ENCODE assay signal across 8 cellular contexts in genomic region chr2:130824492-130825061, GRCh38. TPM values are rescaled to one million over a fixed set of nuclear protein-coding genes. Genes with fewer than 3 reads are reported as not detected.
DNase-seq lines count a peak whose midpoint lies in the region; ATAC-seq, FAIRE-seq and TF ChIP-seq lines count a peak whose summit lies in the region.

No MANE protein-coding gene starts in this region.

- H2AFZ ChIP-seq in astrocyte (ENCODE audit: low read depth, low read length): no peak overlapping the region
- no peak overlapping the region for H2AFZ ChIP-seq in H9 (ENCODE audit: low read length)

- no peak overlapping the region for H3K14ac ChIP-seq in H9 (ENCODE audit: insufficient read depth, low read length)

- peak; percentile 40 to 88 (median 64) for DNase-seq in CD8-positive, alpha-beta memory T cell
- DNase-seq in HPDE6-E6E7 (ENCODE audit: extremely low spot score) (peak; percentile 94), T-helper 1 cell (peak; percentile 25 to 94 (median 58)), astrocyte (ENCODE audit: low read depth) (peak; percentile 100), mesothelial cell of epicardium (ENCODE audit: low spot score in 2 of 2, unreplicated experiment in 2 of 2) (no peak), H9 (no peak)
- DNase-seq in stimulated activated naive CD8-positive, alpha-beta T cell treated with anti-CD3 and anti-CD28 coated beads, Interleukin-15, amount 100 ng/mL, for 72 hours: peak; percentile 71 to 86

- H3K27me3 Mint-ChIP-seq in CD8-positive, alpha-beta memory T cell: peaks cover 0 to 5% of the 10 kb centered on the region in 2 donors
- H3K27me3 Mint-ChIP-seq in astrocyte (ENCODE audit: low read depth, unreplicated experiment) (peaks cover 3% of the 10 kb centered on the region), mesothelial cell of epicardium (ENCODE audit: low read depth) (no peaks in the 10 kb centered on the region), H9 (ENCODE audit: low read depth) (peaks cover 6% of the 10 kb centered on the region)
- H3K27me3 Mint-ChIP-seq in stimulated activated naive CD8-positive, alpha-beta T cell treated with anti-CD3 and anti-CD28 coated beads, Interleukin-15, amount 100 ng/mL, for 72 hours: peaks cover 25% of the 10 kb centered on the region

- H3K9me3 ChIP-seq in CD8-positive, alpha-beta memory T cell (ENCODE audit: low read length): no peaks in the 10 kb centered on the region
- peaks cover 2% of the 10 kb centered on the region for H3K9me3 ChIP-seq in astrocyte (ENCODE audit: insufficient read depth, low read depth, low read length)
- no peaks in the 10 kb centered on the region for H3K9me3 ChIP-seq in H9 (ENCODE audit: control insufficient read depth, low read depth, low read length)

- H3K79me2 ChIP-seq in astrocyte (ENCODE audit: insufficient read depth, low read length) (no peaks in the 10 kb centered on the region), H9 (ENCODE audit: insufficient read depth, low read length) (no peaks in the 10 kb centered on the region)

- ATAC-seq in GM21367 (IDR thresholded peaks at IDR 0.05; ENCODE audit: unreplicated experiment): peak; percentile 86
- ATAC-seq in stimulated activated naive CD8-positive, alpha-beta T cell treated with anti-CD3 and anti-CD28 coated beads, Interleukin-15, amount 100 ng/mL, for 72 hours: peak; percentile 88

- no peaks in the 10 kb centered on the region for H3K9me3 Mint-ChIP-seq in CD8-positive, alpha-beta memory T cell
- H3K9me3 Mint-ChIP-seq in astrocyte (ENCODE audit: unreplicated experiment) (no peaks in the 10 kb centered on the region), mesothelial cell of epicardium (no peaks in the 10 kb centered on the region), H9 (no peaks in the 10 kb centered on the region)
- no peaks in the 10 kb centered on the region for H3K9me3 Mint-ChIP-seq in stimulated activated naive CD8-positive, alpha-beta T cell treated with anti-CD3 and anti-CD28 coated beads, Interleukin-15, amount 100 ng/mL, for 72 hours

- FAIRE-seq in astrocyte (lab: Jason Lieb, UNC): peak; percentile 64

- H2BK20ac ChIP-seq in H9 (ENCODE audit: low read depth, low read length, poor library complexity, severe bottlenecking): no peak overlapping the region

- H3K4me1 ChIP-seq in CD8-positive, alpha-beta memory T cell (ENCODE audit: insufficient read depth, low read length): peaks cover 17% of the 10 kb centered on the region
- H3K4me1 ChIP-seq in astrocyte (ENCODE audit: insufficient read depth, low read length): peaks cover 50% of the 10 kb centered on the region
- H3K4me1 ChIP-seq in H9 (ENCODE audit: insufficient read depth, low read length): peaks cover 2% of the 10 kb centered on the region; the same call in 1 of the 2 replicates

- no peak overlapping the region for H2BK15ac ChIP-seq in H9 (ENCODE audit: low read depth, low read length)

- H4K20me1 ChIP-seq in astrocyte (ENCODE audit: insufficient read depth, low read length): no peaks in the 10 kb centered on the region
- peaks cover 3% of the 10 kb centered on the region for H4K20me1 ChIP-seq in H9 (ENCODE audit: control insufficient read depth, insufficient read depth, insufficient read length)

- H2BK5ac ChIP-seq in H9 (ENCODE audit: insufficient read length, low read length): no peak overlapping the region

- H3T11ph ChIP-seq in H9 (ENCODE audit: low read length): no peak overlapping the region

- no CpG with 5 or more reads among the region's 8 CpGs for WGBS in H9 (ENCODE audit: extremely low coverage, insufficient read length, low lambda C conversion rate)

- no peak overlapping the region for H2AK5ac ChIP-seq in H9 (ENCODE audit: insufficient read length, low read length)

- H3K4me3 Mint-ChIP-seq in CD8-positive, alpha-beta memory T cell: peak overlapping the region in 6 of 7 donors; percentile 37 to 69 (median 59)
- peak overlapping the region; percentile 14 for H3K4me3 Mint-ChIP-seq in astrocyte (ENCODE audit: unreplicated experiment)
- H3K4me3 Mint-ChIP-seq in mesothelial cell of epicardium: no peak overlapping the region
- H3K4me3 Mint-ChIP-seq in stimulated activated naive CD8-positive, alpha-beta T cell treated with anti-CD3 and anti-CD28 coated beads, Interleukin-15, amount 100 ng/mL, for 72 hours: peak overlapping the region; percentile 59 to 82
- H3K4me3 Mint-ChIP-seq in H9: no peak overlapping the region

- peaks cover 10 to 22% (median 18%) of the 10 kb centered on the region in 3 donors for H3K4me1 Mint-ChIP-seq in CD8-positive, alpha-beta memory T cell
- peaks cover 47% of the 10 kb centered on the region for H3K4me1 Mint-ChIP-seq in astrocyte (ENCODE audit: low read depth, unreplicated experiment)
- H3K4me1 Mint-ChIP-seq in mesothelial cell of epicardium: peaks cover 19% of the 10 kb centered on the region
- peaks cover 43% of the 10 kb centered on the region for H3K4me1 Mint-ChIP-seq in stimulated activated naive CD8-positive, alpha-beta T cell treated with anti-CD3 and anti-CD28 coated beads, Interleukin-15, amount 100 ng/mL, for 72 hours
- H3K4me1 Mint-ChIP-seq in H9: peaks cover 52 to 68% of the 10 kb centered on the region in 2 experiments

- H3K79me1 ChIP-seq in H9 (ENCODE audit: insufficient read depth, low read depth, low read length, poor library complexity, severe bottlenecking): no peaks in the 10 kb centered on the region

- no peak overlapping the region for H2BK12ac ChIP-seq in H9 (ENCODE audit: insufficient read length, low read depth, low read length)

- no peak overlapping the region for H4K91ac ChIP-seq in H9 (ENCODE audit: insufficient read length, low read depth, low read length)

- H3K4ac ChIP-seq in H9 (ENCODE audit: low read depth, low read length): no peak overlapping the region

- H4K5ac ChIP-seq in H9 (ENCODE audit: insufficient read length, low read depth, low read length): no peak overlapping the region

- no peak overlapping the region for H3K56ac ChIP-seq in H9 (ENCODE audit: insufficient read length, low read depth, low read length)

- H2BK120ac ChIP-seq in H9 (ENCODE audit: low read depth, low read length, poor library complexity, severe bottlenecking): no peak overlapping the region

- H3K23ac ChIP-seq in H9 (ENCODE audit: insufficient read length, low read depth, low read length): no peak overlapping the region

- H3K4me3 ChIP-seq in CD8-positive, alpha-beta memory T cell (ENCODE audit: low read length): no peak overlapping the region
- no peak overlapping the region for H3K4me3 ChIP-seq in astrocyte (ENCODE audit: insufficient read depth, low read depth, low read length)

- TF ChIP-seq CTCF in astrocyte (IDR thresholded peaks at IDR 0.05; ENCODE audit: insufficient read depth, low read depth, low read length) (no peak), mesothelial cell of epicardium (IDR thresholded peaks at IDR 0.05; ENCODE audit: unreplicated experiment) (no peak), H9 (conservative IDR thresholded peaks at IDR 0.05) (no peak)

- no peaks in the 10 kb centered on the region for H3K23me2 ChIP-seq in H9 (ENCODE audit: insufficient read length, low read depth, low read length, poor library complexity, severe bottlenecking)

- no peaks in the 10 kb centered on the region for H3K36me3 Mint-ChIP-seq in CD8-positive, alpha-beta memory T cell
- H3K36me3 Mint-ChIP-seq in astrocyte (ENCODE audit: low read depth, unreplicated experiment) (no peaks in the 10 kb centered on the region), mesothelial cell of epicardium (no peaks in the 10 kb centered on the region), H9 (ENCODE audit: insufficient read depth in 1 of 3, low read depth in 3 of 3) (no peaks in the 10 kb centered on the region)

- H3K9ac ChIP-seq in astrocyte (ENCODE audit: low read length): peak overlapping the region; percentile 56
- no peak overlapping the region for H3K9ac ChIP-seq in H9 (ENCODE audit: extremely low read depth, insufficient read length, low read length)

- peak overlapping the region; percentile 72 to 96 (median 88) for H3K27ac Mint-ChIP-seq in CD8-positive, alpha-beta memory T cell
- peak overlapping the region; percentile 87 for H3K27ac Mint-ChIP-seq in astrocyte (ENCODE audit: unreplicated experiment)
- peak overlapping the region; percentile 39 for H3K27ac Mint-ChIP-seq in mesothelial cell of epicardium
- peak overlapping the region; percentile 87 to 99 for H3K27ac Mint-ChIP-seq in stimulated activated naive CD8-positive, alpha-beta T cell treated with anti-CD3 and anti-CD28 coated beads, Interleukin-15, amount 100 ng/mL, for 72 hours
- H3K27ac Mint-ChIP-seq in H9: 0 out of 7 replicates have a peak overlapping the region, but pooled peaks of 1 of the 3 experiments have one; percentile 39

- CTCF ChIA-PET in CD8-positive, alpha-beta memory T cell (lab: Charles Lee): interaction anchor here (1.1 to 2.0 kb wide), 3 partner anchors 9 to 49 kb away, joined by 3 to 13 read pairs (median 6); no protein-coding TSS in a partner anchor

- H3K27ac ChIP-seq in CD8-positive, alpha-beta memory T cell (ENCODE audit: low read depth, low read length): no peak overlapping the region
- H3K27ac ChIP-seq in astrocyte (ENCODE audit: low read depth, low read length) (peak overlapping the region; percentile 76), H9 (ENCODE audit: insufficient read length, low read depth, low read length) (no peak overlapping the region)

- no peak overlapping the region for H4K8ac ChIP-seq in H9 (replicated peaks; ENCODE audit: insufficient read length, low read depth, low read length)

- POLR2A ChIA-PET in CD8-positive, alpha-beta memory T cell (lab: Charles Lee): interaction anchor here (1.3 kb wide), 1 partner anchor 27 kb away, joined by 9 read pairs; no protein-coding TSS in a partner anchor

- H3K36me3 ChIP-seq in CD8-positive, alpha-beta memory T cell (ENCODE audit: insufficient read depth, low read length): no peaks in the 10 kb centered on the region
- H3K36me3 ChIP-seq in astrocyte (ENCODE audit: insufficient read depth, low read length): no peaks in the 10 kb centered on the region

- H3K18ac ChIP-seq in H9 (ENCODE audit: insufficient read length, low read depth, low read length): no peak overlapping the region

- H3K27me3 ChIP-seq in CD8-positive, alpha-beta memory T cell (ENCODE audit: insufficient read depth, low read length, poor library complexity, severe bottlenecking): no peaks in the 10 kb centered on the region
- H3K27me3 ChIP-seq in astrocyte (ENCODE audit: insufficient read depth, low read length) (peaks cover 2% of the 10 kb centered on the region), H9 (ENCODE audit: insufficient read depth, low read length) (no peaks in the 10 kb centered on the region)

- H3K4me2 ChIP-seq in astrocyte (ENCODE audit: low read length) (peak overlapping the region; percentile 67), H9 (ENCODE audit: insufficient read depth, insufficient read length, low read length) (no peak overlapping the region)

RNA-seq across cellular contexts. Expression of gene ARHGEF4, which starts 12.1 kb away (rescaled TPM):
- total RNA-seq in CD8-positive, alpha-beta memory T cell: 1 to 10 TPM in 1 of 2 experiments, under 1 TPM in 1; 0.51 to 1.2 TPM
- polyA plus RNA-seq in CD8-positive, alpha-beta memory T cell: 5.3 TPM
- total RNA-seq in astrocyte (3.3 and 4.8 TPM in 2 replicates), mesothelial cell of epicardium (20.9 to 25.5 TPM (median 23.9 TPM) in 3 replicates), H9 (2021) (12.5 and 12.6 TPM in 2 replicates)

Comparison
In these comparisons a context has a peak if more than half of its experiments do, and no peak if none do; other contexts are left out.
1. DNase-seq: peak in CD8-positive, alpha-beta memory T cell (5 of 5), HPDE6-E6E7 (single experiment), T-helper 1 cell (5 of 5), astrocyte (single experiment) and stimulated activated naive CD8-positive, alpha-beta T cell treated with anti-CD3 and anti-CD28 coated beads, Interleukin-15, amount 100 ng/mL, for 72 hours (2 of 2); none in mesothelial cell of epicardium (0 of 2) and H9 (single experiment).
2. H3K4me3 Mint-ChIP-seq: peak in CD8-positive, alpha-beta memory T cell (6 of 7), astrocyte (single experiment) and stimulated activated naive CD8-positive, alpha-beta T cell treated with anti-CD3 and anti-CD28 coated beads, Interleukin-15, amount 100 ng/mL, for 72 hours (2 of 2); none in mesothelial cell of epicardium (single experiment) and H9 (0 of 2).